ENCODE assay signal across 12 cellular contexts in genomic region chr7:5574770-5575269, GRCh38. TPM values are rescaled to one million over a fixed set of nuclear protein-coding genes. Genes with fewer than 3 reads are reported as not detected.
DNase-seq lines count a peak whose midpoint lies in the region; ATAC-seq and TF ChIP-seq lines count a peak whose summit lies in the region.
"Had no signal": no experiment of that assay in that cellular context is flagged by ENCODE, and none has a peak within 500 bp of the region (broad histone marks: within the 10 kb centered on the region; RNA-seq: fewer than 3 reads in every experiment).

No MANE protein-coding gene starts in this region.

- no peak for TF ChIP-seq POLR2A in right lobe of liver (IDR thresholded peaks at IDR 0.05)

- no peak overlapping the region for H3K4me3 ChIP-seq in right lobe of liver
- H3K4me3 ChIP-seq in thoracic aorta, result peak overlapping the region; percentile 39
- peak overlapping the region in 1 of 2 donors; percentile 30 for H3K4me3 ChIP-seq in ascending aorta
- H3K4me3 ChIP-seq: ovary had no signal

- no peaks in the 10 kb centered on the region for H3K9me3 ChIP-seq in right lobe of liver
- no peaks in the 10 kb centered on the region for H3K9me3 ChIP-seq in thoracic aorta
- H3K9me3 ChIP-seq in ascending aorta, result no peaks in the 10 kb centered on the region
- H3K9me3 ChIP-seq: ovary had no signal

- POLR2A ChIA-PET in RWPE1 (lab: Yijun Ruan, JAX; ENCODE audit: low non-redundant PET), result no interaction called here

- H3K27ac ChIP-seq in RWPE1 (peak overlapping the region; percentile 26; the same call in 1 of the 2 replicates), right lobe of liver (peak overlapping the region in 2 of 3 donors; percentile 45 to 52), thoracic aorta (no peak overlapping the region), ascending aorta (peak overlapping the region in 1 of 2 donors; percentile 19)

- intact Hi-C loops in right lobe of liver (cut with DNase I), result no loop called here
- intact Hi-C loops in ascending aorta (cut with DNase I), result no loop called here

- H3K27me3 ChIP-seq in right lobe of liver, result no peaks in the 10 kb centered on the region
- H3K27me3 ChIP-seq in thoracic aorta (replicated peaks; ENCODE audit: insufficient read depth), result no peaks in the 10 kb centered on the region
- H3K27me3 ChIP-seq in ascending aorta, result no peaks in the 10 kb centered on the region
- H3K27me3 ChIP-seq: ovary had no signal

- no peaks in the 10 kb centered on the region for H3K36me3 ChIP-seq in right lobe of liver
- no peaks in the 10 kb centered on the region for H3K36me3 ChIP-seq in thoracic aorta
- H3K36me3 ChIP-seq in ascending aorta, result no peaks in the 10 kb centered on the region
- H3K36me3 ChIP-seq: ovary had no signal

- 16% methylated on average over 7 of the region's 19 CpGs for WGBS in right lobe of liver (ENCODE audit: insufficient coverage, low coverage, low lambda C conversion rate, missing lambda C conversion rate)

- CTCF ChIA-PET in RWPE1 (lab: Yijun Ruan, JAX), result no interaction called here

- ATAC-seq in right lobe of liver, result peak; percentile 55 to 74 (median 60)
- ATAC-seq in thoracic aorta (ENCODE audit: insufficient number of reproducible peaks, low FRiP score, low read depth), result no peak

- TF ChIP-seq CTCF in RWPE1 (conservative IDR thresholded peaks at IDR 0.05; ENCODE audit: low read depth) (no peak), right lobe of liver (IDR thresholded peaks at IDR 0.05) (no peak), thoracic aorta (IDR thresholded peaks at IDR 0.05) (no peak), ascending aorta (IDR thresholded peaks at IDR 0.05) (no peak)

- no peak for DNase-seq in RWPE1 (ENCODE audit: low spot score)
- DNase-seq in epidermal melanocyte (ENCODE audit: insufficient read length, low spot score), result peak; percentile 8
- DNase-seq in right lobe of liver, result peak; percentile 61 to 76 (median 70)
- DNase-seq in thoracic aorta (ENCODE audit: low spot score), result no peak
- no peak for DNase-seq in NCI-H2171 treated with DMSO at 0.1 percent for 48 hours (lab: John Stamatoyannopoulos, UW)
- no peak for DNase-seq in NCI-H345 (lab: John Stamatoyannopoulos, UW)
- DNase-seq in NAMALWA (ENCODE audit: low spot score), result no peak
- no peak for DNase-seq in ascending aorta (ENCODE audit: low spot score in 2 of 2)
- DNase-seq: activated effector memory CD4-positive, alpha-beta T cell treated with anti-CD3 and anti-CD28 coated beads, Interleukin-2, amount 50 U/mL, for 16 hours; DMS79 treated with DMSO at 0.1 percent for 48 hours; NCI-H1048 had no signal

- peaks cover 0 to 7% (median 4%) of the 10 kb centered on the region in 4 donors for H3K4me1 ChIP-seq in right lobe of liver
- peaks cover 6 to 8% of the 10 kb centered on the region in 2 donors for H3K4me1 ChIP-seq in thoracic aorta (ENCODE audit: control insufficient read depth in 1 of 2, low read depth in 2 of 2)
- H3K4me1 ChIP-seq in ascending aorta, result peaks cover 3 to 13% of the 10 kb centered on the region in 2 donors

RNA-seq across cellular contexts. Expression of gene FSCN1, which starts 17.8 kb away (rescaled TPM):
- 10 to 100 TPM in 5 of 6 experiments, 1 to 10 TPM in 1; 9.1 to 26.2 (median 11.9) TPM for total RNA-seq in right lobe of liver
- total RNA-seq in thoracic aorta, result 10 to 100 TPM; 35.7 to 69.6 TPM
- 129 TPM for total RNA-seq in ascending aorta

RNA-seq across cellular contexts. Expression of gene ACTB, which starts 44.4 kb away (rescaled TPM):
- total RNA-seq in right lobe of liver, result 1,000 to 10,000 TPM; 1,195 to 2,421 (median 1,468) TPM
- total RNA-seq in thoracic aorta, result over 10,000 TPM in 1 of 2 donors, 1,000 to 10,000 TPM in 1; 7,643 to 10,126 TPM
- total RNA-seq in ascending aorta, result 9,307 TPM

Comparison
In these comparisons a context has a peak if more than half of its experiments do, and no peak if none do; other contexts are left out.
1. DNase-seq: peak in epidermal melanocyte (single experiment) and right lobe of liver (3 of 3); none in RWPE1 (single experiment), thoracic aorta (single experiment), NCI-H2171 treated with DMSO at 0.1 percent for 48 hours (single experiment), NCI-H345 (single experiment), NAMALWA (single experiment) and ascending aorta (0 of 2).
2. H3K27ac ChIP-seq: peak in RWPE1 (single experiment) and right lobe of liver (2 of 3); none in thoracic aorta (0 of 2).